24 cellular contexts compared by ENCODE assay signal in the genomic region with DNA sequence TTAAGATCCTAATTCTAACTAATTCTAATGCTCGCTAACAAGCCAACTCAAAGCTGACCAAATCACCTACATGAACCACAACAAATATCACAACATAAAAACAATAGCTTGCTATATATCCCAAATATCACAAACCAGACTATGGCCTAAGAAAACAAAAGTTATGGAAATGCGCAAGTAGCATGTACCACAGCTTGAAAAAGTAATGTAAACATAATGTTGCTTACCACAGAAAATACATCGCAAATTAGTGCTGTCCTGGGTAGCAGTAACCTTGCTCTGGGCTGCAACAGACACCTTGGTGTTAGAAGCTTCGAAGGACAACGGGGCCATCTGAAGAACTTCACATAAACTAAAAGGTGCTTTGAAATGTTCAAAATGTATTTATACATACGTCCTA.
"Had no signal": no experiment of that assay in that cellular context is flagged by ENCODE, and none has a peak within 500 bp of the region (broad histone marks: within the 10 kb centered on the region; RNA-seq: fewer than 3 reads in every experiment).

No MANE protein-coding gene starts in this region.

- H3K27me3 ChIP-seq: adrenal gland, breast epithelium had no signal

- H3K36me3 ChIP-seq: adrenal gland, breast epithelium had no signal

- H3K9me3 Mint-ChIP-seq: activated naive CD8-positive, alpha-beta T cell treated with anti-CD3 and anti-CD28 coated beads, Interleukin-2, amount 10 ng/mL, durations not matched to agents 7 days and 5 days had no signal

- DNase-seq: activated CD4-positive, alpha-beta T cell treated with anti-CD3 and anti-CD28 coated beads for 36 hours; activated CD8-positive, alpha-beta memory T cell treated with anti-CD3 and anti-CD28 coated beads, Interleukin-2, amount 50 U/mL, for 48 hours; activated CD8-positive, alpha-beta T cell treated with anti-CD3 and anti-CD28 coated beads, Interleukin-2, amount 10 ng/mL, durations not matched to agents 7 days and 5 days; activated naive CD4-positive, alpha-beta T cell treated with anti-CD3 and anti-CD28 coated beads, Interleukin-2, amount 50 U/mL, for 16 hours; activated naive CD8-positive, alpha-beta T cell treated with anti-CD3 and anti-CD28 coated beads, Interleukin-2, amount 10 ng/mL, durations not matched to agents 7 days and 5 days; activated T-cell treated with anti-CD3 and anti-CD28 coated beads, Interleukin-2, amount 50 U/mL, for 1 hour; adrenal gland; anterior cingulate cortex; central memory CD4-positive, alpha-beta T cell; NCI-H1092 treated with DMSO at 0.1 percent for 48 hours; NCI-H1436; NCI-H1694 treated with DMSO at 0.1 percent for 48 hours; NCI-H2029 treated with DMSO at 0.1 percent for 48 hours; NCI-H510A treated with DMSO at 0.1 percent for 48 hours; NCI-H69; NK-92 treated with Interleukin-12 subunit alpha and Interleukin-12 subunit beta, amount 100 ng/mL, for 24 hours; OCI-M1; RPMI8226; T-helper 1 cell had no signal

- ATAC-seq: activated CD4-positive, alpha-beta T cell treated with anti-CD3 and anti-CD28 coated beads for 36 hours; activated CD8-positive, alpha-beta T cell treated with anti-CD3 and anti-CD28 coated beads, Interleukin-2, amount 10 ng/mL, durations not matched to agents 7 days and 5 days; Panc1; Right ventricle myocardium inferior had no signal

- H3K27ac ChIP-seq: adrenal gland, breast epithelium, VCaP had no signal

- H3K4me3 ChIP-seq: adrenal gland, breast epithelium, SK-N-MC had no signal

- H3K36me3 Mint-ChIP-seq: activated naive CD8-positive, alpha-beta T cell treated with anti-CD3 and anti-CD28 coated beads, Interleukin-2, amount 10 ng/mL, durations not matched to agents 7 days and 5 days had no signal

- H3K27ac Mint-ChIP-seq: activated CD4-positive, alpha-beta T cell treated with anti-CD3 and anti-CD28 coated beads for 36 hours; activated CD8-positive, alpha-beta T cell treated with anti-CD3 and anti-CD28 coated beads, Interleukin-2, amount 10 ng/mL, durations not matched to agents 7 days and 5 days; activated naive CD8-positive, alpha-beta T cell treated with anti-CD3 and anti-CD28 coated beads, Interleukin-2, amount 10 ng/mL, durations not matched to agents 7 days and 5 days had no signal

- H3K4me1 ChIP-seq: adrenal gland, breast epithelium had no signal

- H3K4me3 Mint-ChIP-seq: activated CD4-positive, alpha-beta T cell treated with anti-CD3 and anti-CD28 coated beads for 36 hours; activated CD8-positive, alpha-beta T cell treated with anti-CD3 and anti-CD28 coated beads, Interleukin-2, amount 10 ng/mL, durations not matched to agents 7 days and 5 days; activated naive CD8-positive, alpha-beta T cell treated with anti-CD3 and anti-CD28 coated beads, Interleukin-2, amount 10 ng/mL, durations not matched to agents 7 days and 5 days had no signal

- H3K9me3 ChIP-seq: adrenal gland, breast epithelium had no signal

- H3K4me1 Mint-ChIP-seq: activated CD4-positive, alpha-beta T cell treated with anti-CD3 and anti-CD28 coated beads for 36 hours; activated naive CD8-positive, alpha-beta T cell treated with anti-CD3 and anti-CD28 coated beads, Interleukin-2, amount 10 ng/mL, durations not matched to agents 7 days and 5 days had no signal
